In the genomic region with DNA sequence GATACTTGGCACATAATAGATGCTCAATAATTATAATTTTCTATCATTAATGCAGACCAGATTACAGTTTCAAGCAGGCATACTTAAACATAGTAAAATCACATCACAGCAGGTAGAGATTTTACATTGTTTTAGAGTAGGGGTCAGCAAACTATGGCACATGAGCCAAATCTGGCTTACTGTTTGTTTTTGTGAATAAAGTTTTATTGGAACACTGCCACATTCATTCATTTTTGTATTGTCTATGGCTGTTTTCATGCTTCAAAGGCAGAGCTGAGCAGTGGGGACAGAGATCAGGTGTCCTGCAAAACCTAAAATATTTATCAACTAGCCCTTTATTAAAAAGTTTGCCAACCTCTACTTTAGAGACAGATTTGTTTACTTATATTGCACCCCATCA, we compare ENCODE assay signal across 33 cellular contexts.
A peak's percentile ranks its signal among the peaks of the same experiment; 100 is the strongest.
DNase-seq lines count a peak whose midpoint lies in the region; ATAC-seq, FAIRE-seq and TF ChIP-seq lines count a peak whose summit lies in the region.
"Had no signal": no experiment of that assay in that cellular context is flagged by ENCODE, and none has a peak within 500 bp of the region (broad histone marks: within the 10 kb centered on the region; RNA-seq: fewer than 3 reads in every experiment).

No MANE protein-coding gene starts in this region.

- TF ChIP-seq CTCF in GM12878 (IDR thresholded peaks at IDR 0.05 in 2 of 3, conservative IDR thresholded peaks at IDR 0.05 in 1 of 3; ENCODE audit: control insufficient read depth in 2 of 3, extremely low read depth in 1 of 3, insufficient read depth in 1 of 3, low read depth in 3 of 3, low read length in 3 of 3), result no peak
- no peak for TF ChIP-seq CTCF in K562 (IDR thresholded peaks at IDR 0.05 in 2 of 3, conservative IDR thresholded peaks at IDR 0.05 in 1 of 3; ENCODE audit: insufficient read depth in 2 of 3, low read depth in 1 of 3, low read length in 3 of 3)

- H3K4me2 ChIP-seq in GM12878 (ENCODE audit: control insufficient read depth, insufficient read depth) (no peak overlapping the region), K562 (ENCODE audit: insufficient read depth, low read length) (no peak overlapping the region)
- H3K4me2 ChIP-seq: A549; BLaER1; BLaER1 treated with 17β-estradiol and CSF1 and Interleukin-3, amounts not matched to agents 10 nM and 100 nM had no signal

- H2AFZ ChIP-seq in GM12878 (ENCODE audit: control insufficient read depth, low read depth, low read length) (no peak overlapping the region), K562 (ENCODE audit: low read depth, low read length) (no peak overlapping the region)

- DNase-seq in NCI-H69 (lab: John Stamatoyannopoulos, UW) (peak; percentile 1), GM12878 (ENCODE audit: low read depth, low spot score) (no peak), K562 (ENCODE audit: extremely low read depth in 1 of 4, low spot score in 3 of 4) (no peak), HAP-1 (ENCODE audit: low spot score in 2 of 2) (no peak), DMS53 treated with DMSO at 0.1 percent for 48 hours (lab: John Stamatoyannopoulos, UW; ENCODE audit: unreplicated experiment) (no peak)
- DNase-seq: 8988T; ACHN; AML-193; BE2C; C1 segment of cervical spinal cord; Caco-2; Calu3; CD4-positive, alpha-beta memory T cell; CD4-positive, alpha-beta T cell; CD4-positive, CD25-positive, alpha-beta regulatory T cell; CD8-positive, alpha-beta memory T cell; CD8-positive, alpha-beta T cell; COR-L47; DMS 273 treated with DMSO at 0.1 percent for 48 hours; DMS153; DMS53; DMS79; DMS79 treated with DMSO at 0.1 percent for 48 hours; DND-41; EL had no signal

- BruUV-seq in GM12878 (replicated peaks; lab: Mats Ljungman, UMichigan), result no TSS peak
- BruUV-seq in K562 (replicated peaks; lab: Mats Ljungman, UMichigan), result no TSS peak

- FAIRE-seq in GM12878 (lab: Jason Lieb, UNC) (no peak), K562 (lab: Jason Lieb, UNC) (no peak)
- FAIRE-seq: A204.1, A549, D721Med had no signal

- TF ChIP-seq EP300 in GM12878 (IDR thresholded peaks at IDR 0.05; ENCODE audit: borderline replicate concordance in 1 of 2, control insufficient read depth in 1 of 2, low read depth in 2 of 2, low read length in 2 of 2) (no peak), K562 (IDR thresholded peaks at IDR 0.05; ENCODE audit: low read length) (no peak)

- CTCF ChIA-PET in GM12878 (lab: Yijun Ruan, JAX) (interaction anchor here (0.9 to 2.9 kb wide), 4 partner anchors 10 to 143 kb away, joined by 3 to 9 read pairs (median 5); no protein-coding TSS in a partner anchor), K562 (lab: Yijun Ruan, JAX; ENCODE audit: low intra/inter-chr PET ratio) (no interaction called here)

- H3K79me2 ChIP-seq in GM12878 (ENCODE audit: control insufficient read depth, insufficient read depth, low read length) (no peaks in the 10 kb centered on the region), K562 (ENCODE audit: control insufficient read depth, insufficient read depth, low read length) (no peaks in the 10 kb centered on the region)

- no peak overlapping the region for H3K27ac ChIP-seq in GM12878 (ENCODE audit: control insufficient read depth, insufficient read depth)
- no peak overlapping the region for H3K27ac ChIP-seq in K562 (ENCODE audit: extremely low read depth, low read depth, low read length)
- H3K27ac ChIP-seq: 22Rv1; A549; BLaER1; BLaER1 treated with 17β-estradiol and CSF1 and Interleukin-3, amounts not matched to agents 10 nM and 100 nM; C4-2B had no signal

- H3K4me3 ChIP-seq in GM12878 (no peak overlapping the region), K562 (no peak overlapping the region), HAP-1 (no peak overlapping the region)
- H3K4me3 ChIP-seq: A549; BLaER1; BLaER1 treated with 17β-estradiol and CSF1 and Interleukin-3, amounts not matched to agents 10 nM and 100 nM had no signal

- H3K4me1 ChIP-seq in GM12878 (ENCODE audit: control insufficient read depth, insufficient read depth, low read length) (no peaks in the 10 kb centered on the region), K562 (replicated peaks in 1 of 2; ENCODE audit: control insufficient read depth in 2 of 2, insufficient read depth in 2 of 2, low read length in 2 of 2) (no peaks in the 10 kb centered on the region), HAP-1 (no peaks in the 10 kb centered on the region)
- H3K4me1 ChIP-seq: A549, BE2C, Caco-2 had no signal

- ATAC-seq in GM12878 (no peak), K562 (no peak), GM19455 (IDR thresholded peaks at IDR 0.05; ENCODE audit: unreplicated experiment) (no peak)
- ATAC-seq: A549; CD8-positive, alpha-beta T cell had no signal

- H3K9me3 ChIP-seq in GM12878 (replicated peaks; ENCODE audit: control insufficient read depth, insufficient read depth, low read length), result no peaks in the 10 kb centered on the region; the same call in 2 of the 3 replicates
- no peaks in the 10 kb centered on the region for H3K9me3 ChIP-seq in K562 (replicated peaks; ENCODE audit: control insufficient read depth, insufficient read depth, low read depth, low read length)
- H3K9me3 ChIP-seq in HAP-1, result no peaks in the 10 kb centered on the region
- H3K9me3 ChIP-seq: A549; BE2C; BLaER1; BLaER1 treated with 17β-estradiol and CSF1 and Interleukin-3, amounts not matched to agents 10 nM and 100 nM; Caco-2 had no signal

- SMC1A ChIA-PET in GM12878 (lab: Charles Lee; ENCODE audit: uncharacterized antibody, unreplicated experiment), result interaction anchor here (0.8 to 2.5 kb wide), 8 partner anchors 9 to 43 kb away, joined by 3 to 9 read pairs (median 4); no protein-coding TSS in a partner anchor

- H4K20me1 ChIP-seq in GM12878 (ENCODE audit: control insufficient read depth, insufficient read depth), result no peaks in the 10 kb centered on the region
- H4K20me1 ChIP-seq in K562 (replicated peaks; ENCODE audit: control insufficient read depth, insufficient read depth, low read length), result no peaks in the 10 kb centered on the region
- H4K20me1 ChIP-seq: BLaER1; BLaER1 treated with 17β-estradiol and CSF1 and Interleukin-3, amounts not matched to agents 10 nM and 100 nM had no signal

- TF ChIP-seq RAD21 in GM12878 (IDR thresholded peaks at IDR 0.05; ENCODE audit: insufficient read depth, low read depth, low read length), result no peak
- no peak for TF ChIP-seq RAD21 in K562 (CRISPR knock-in tag; conservative IDR thresholded peaks at IDR 0.05 in 1 of 2, IDR thresholded peaks at IDR 0.05 in 1 of 2)

- TF ChIP-seq POLR2A in GM12878 (IDR thresholded peaks at IDR 0.05; ENCODE audit: low read depth, low read length) (no peak), K562 (conservative IDR thresholded peaks at IDR 0.05) (no peak)

- H3K9me1 ChIP-seq in K562 (ENCODE audit: control insufficient read depth, insufficient read depth, low read length), result no peaks in the 10 kb centered on the region

- no peak overlapping the region for H3K9ac ChIP-seq in GM12878 (ENCODE audit: control insufficient read depth, insufficient read depth, low read length)
- no peak overlapping the region for H3K9ac ChIP-seq in K562 (ENCODE audit: insufficient read depth in 1 of 2, low read depth in 2 of 2, low read length in 2 of 2)
- H3K9ac ChIP-seq: BLaER1; BLaER1 treated with 17β-estradiol and CSF1 and Interleukin-3, amounts not matched to agents 10 nM and 100 nM had no signal

- H3K36me3 ChIP-seq in GM12878 (ENCODE audit: control insufficient read depth in 2 of 2, insufficient read depth in 2 of 2, low read length in 1 of 2) (no peaks in the 10 kb centered on the region), K562 (ENCODE audit: control insufficient read depth, insufficient read depth, low read length) (no peaks in the 10 kb centered on the region), HAP-1 (replicated peaks) (no peaks in the 10 kb centered on the region)
- H3K36me3 ChIP-seq: BE2C; BLaER1; BLaER1 treated with 17β-estradiol and CSF1 and Interleukin-3, amounts not matched to agents 10 nM and 100 nM had no signal

- intact Hi-C loops in GM12878 (cut with micrococcal nuclease; ENCODE audit: unreplicated experiment), result no loop called here
- intact Hi-C loops in K562 (cut with micrococcal nuclease), result no loop called here

- in situ Hi-C loops in GM12878 (cut with MboI) (no loop called here), K562 (cut with MboI) (no loop called here), HAP-1 (cut with MboI; ENCODE audit: low sequenced_read_pairs) (no loop called here)

- H3K27me3 ChIP-seq in GM12878 (replicated peaks in 1 of 2; ENCODE audit: control insufficient read depth in 2 of 2, insufficient read depth in 2 of 2, low read length in 1 of 2) (no peaks in the 10 kb centered on the region), K562 (ENCODE audit: control insufficient read depth in 2 of 2, insufficient read depth in 2 of 2, low read length in 2 of 2) (no peaks in the 10 kb centered on the region), HAP-1 (ENCODE audit: low read depth) (no peaks in the 10 kb centered on the region)
- H3K27me3 ChIP-seq: BE2C; BLaER1; BLaER1 treated with 17β-estradiol and CSF1 and Interleukin-3, amounts not matched to agents 10 nM and 100 nM had no signal

- RAD21 ChIA-PET in GM12878 (lab: Charles Lee; ENCODE audit: unreplicated experiment), result no interaction called here

- POLR2A ChIA-PET in GM12878 (lab: Charles Lee) (interaction anchor here (1.4 to 1.8 kb wide), 2 partner anchors 13 to 21 kb away, joined by 3 to 4 read pairs; no protein-coding TSS in a partner anchor), K562 (lab: Yijun Ruan, JAX) (interaction anchor here (1.1 kb wide), 1 partner anchor 27 kb away, joined by 3 read pairs; no protein-coding TSS in a partner anchor)

TF ChIP-seq in K562, 482 proteins besides CTCF, POLR2A, EP300 and RAD21 (continues in another document):
- no peak for TF ChIP-seq SAFB (IDR thresholded peaks at IDR 0.05; ENCODE audit: borderline replicate concordance, low read depth, low read length)
